14 cellular contexts compared by ENCODE assay signal in genomic region chr2:42123426-42123825, GRCh38. TPM values are rescaled to one million over a fixed set of nuclear protein-coding genes. Genes with fewer than 3 reads are reported as not detected.
DNase-seq lines count a peak whose midpoint lies in the region; ATAC-seq and TF ChIP-seq lines count a peak whose summit lies in the region.
"Had no signal": no experiment of that assay in that cellular context is flagged by ENCODE, and none has a peak within 500 bp of the region (broad histone marks: within the 10 kb centered on the region; RNA-seq: fewer than 3 reads in every experiment).

No MANE protein-coding gene starts in this region.

- peak overlapping the region; percentile 55 for H3K4me3 Mint-ChIP-seq in T-helper 1 cell treated with Interleukin-12 subunit alpha and Interleukin-12 subunit beta and Interleukin-4 antibody, amounts not matched to agents 30 μg/mL and 1 μg/mL, for 36 hours
- H3K4me3 Mint-ChIP-seq in endodermal cell, result no peak overlapping the region

- peaks cover 4% of the 10 kb centered on the region for H3K9me3 ChIP-seq in endodermal cell (ENCODE audit: control insufficient read depth, low read length)
- peaks cover 0 to 11% (median 0%) of the 10 kb centered on the region in 8 donors for H3K9me3 ChIP-seq in spleen
- no peaks in the 10 kb centered on the region for H3K9me3 ChIP-seq in lower lobe of right lung
- H3K9me3 ChIP-seq: MG63 had no signal

- peak overlapping the region; percentile 87 for H3K27ac Mint-ChIP-seq in T-helper 1 cell treated with Interleukin-12 subunit alpha and Interleukin-12 subunit beta and Interleukin-4 antibody, amounts not matched to agents 30 μg/mL and 1 μg/mL, for 36 hours
- no peak overlapping the region for H3K27ac Mint-ChIP-seq in endodermal cell

- H3K27ac ChIP-seq in endodermal cell (ENCODE audit: low read depth, low read length) (no peak overlapping the region), spleen (peak overlapping the region; percentile 27 to 82 (median 59)), foreskin keratinocyte (no peak overlapping the region), lower lobe of right lung (no peak overlapping the region)
- H3K27ac ChIP-seq: 22Rv1 had no signal

- H3K27me3 ChIP-seq in endodermal cell (ENCODE audit: control insufficient read depth, insufficient read depth, low read length, poor library complexity, severe bottlenecking), result no peaks in the 10 kb centered on the region
- no peaks in the 10 kb centered on the region for H3K27me3 ChIP-seq in spleen (replicated peaks in 1 of 7)
- no peaks in the 10 kb centered on the region for H3K27me3 ChIP-seq in foreskin keratinocyte
- H3K27me3 ChIP-seq in lower lobe of right lung (ENCODE audit: low read depth), result no peaks in the 10 kb centered on the region
- H3K27me3 ChIP-seq: MG63 had no signal

- H3K4me3 ChIP-seq in endodermal cell (ENCODE audit: low read length) (no peak overlapping the region), spleen (no peak overlapping the region), lower lobe of right lung (no peak overlapping the region)
- H3K4me3 ChIP-seq: MG63 had no signal

- H3K9ac ChIP-seq in endodermal cell (ENCODE audit: extremely low read depth, low read length, poor library complexity, severe bottlenecking), result no peak overlapping the region

- peaks cover 50% of the 10 kb centered on the region for H3K4me1 Mint-ChIP-seq in T-helper 1 cell treated with Interleukin-12 subunit alpha and Interleukin-12 subunit beta and Interleukin-4 antibody, amounts not matched to agents 30 μg/mL and 1 μg/mL, for 36 hours (ENCODE audit: low read depth)
- H3K4me1 Mint-ChIP-seq in endodermal cell, result peaks cover 20% of the 10 kb centered on the region

- intact Hi-C loops in spleen (cut with DNase I; ENCODE audit: low total_unique reads), result no loop called here
- intact Hi-C loops in lower lobe of right lung (cut with DNase I), result no loop called here

- peaks cover 14% of the 10 kb centered on the region for H3K9me3 Mint-ChIP-seq in T-helper 1 cell treated with Interleukin-12 subunit alpha and Interleukin-12 subunit beta and Interleukin-4 antibody, amounts not matched to agents 30 μg/mL and 1 μg/mL, for 36 hours
- H3K9me3 Mint-ChIP-seq in endodermal cell, result no peaks in the 10 kb centered on the region

- H3K4me1 ChIP-seq in endodermal cell (ENCODE audit: control insufficient read depth, insufficient read depth, low read length) (peaks cover 8% of the 10 kb centered on the region), spleen (peaks cover 44 to 77% (median 63%) of the 10 kb centered on the region in 6 donors), foreskin keratinocyte (peaks cover 41% of the 10 kb centered on the region), lower lobe of right lung (peaks cover 40% of the 10 kb centered on the region)

- H3K36me3 Mint-ChIP-seq in T-helper 1 cell treated with Interleukin-12 subunit alpha and Interleukin-12 subunit beta and Interleukin-4 antibody, amounts not matched to agents 30 μg/mL and 1 μg/mL, for 36 hours (ENCODE audit: low read depth), result peaks cover 15% of the 10 kb centered on the region
- no peaks in the 10 kb centered on the region for H3K36me3 Mint-ChIP-seq in endodermal cell (ENCODE audit: low read depth)

- TF ChIP-seq CTCF in endodermal cell (conservative IDR thresholded peaks at IDR 0.05), result no peak
- no peak for TF ChIP-seq CTCF in spleen (IDR thresholded peaks at IDR 0.05 in 8 of 11, conservative IDR thresholded peaks at IDR 0.05 in 3 of 11)
- no peak for TF ChIP-seq CTCF in foreskin keratinocyte (conservative IDR thresholded peaks at IDR 0.05)
- no peak for TF ChIP-seq CTCF in lower lobe of right lung (IDR thresholded peaks at IDR 0.05)

- ATAC-seq in foreskin keratinocyte (no peak), lower lobe of right lung (no peak)
- ATAC-seq: right cardiac atrium had no signal

- H3K36me3 ChIP-seq in endodermal cell (ENCODE audit: control insufficient read depth, insufficient read depth, low read length) (no peaks in the 10 kb centered on the region), spleen (no peaks in the 10 kb centered on the region), lower lobe of right lung (no peaks in the 10 kb centered on the region)
- H3K36me3 ChIP-seq: MG63 had no signal

- TF ChIP-seq POLR2A in spleen (IDR thresholded peaks at IDR 0.05), result no peak

- DNase-seq in T-helper 1 cell (no peak), SK-N-DZ (ENCODE audit: low spot score) (peak; percentile 35), endodermal cell (peak; percentile 42), spleen (no peak), foreskin keratinocyte (no peak), NCI-H69 (lab: John Stamatoyannopoulos, UW) (no peak), lower lobe of right lung (no peak)
- DNase-seq: activated gamma-delta T cell; DMS 273 treated with DMSO at 0.1 percent for 48 hours; MG63; right cardiac atrium; stimulated activated naive CD4-positive, alpha-beta T cell treated with Interleukin-2 at 50 U/mL for 16 hours had no signal

- H3K27me3 Mint-ChIP-seq in T-helper 1 cell treated with Interleukin-12 subunit alpha and Interleukin-12 subunit beta and Interleukin-4 antibody, amounts not matched to agents 30 μg/mL and 1 μg/mL, for 36 hours (ENCODE audit: low read depth), result no peaks in the 10 kb centered on the region
- no peaks in the 10 kb centered on the region for H3K27me3 Mint-ChIP-seq in endodermal cell (ENCODE audit: insufficient read depth)

RNA-seq across cellular contexts. Expression of gene EML4, which starts 45.7 kb away (rescaled TPM):
- 46.4 and 51.0 TPM in 2 replicates for polyA plus RNA-seq in SK-N-DZ (2014; cell fraction: cytosol; rRNA removed)
- polyA plus RNA-seq in SK-N-DZ (2014; cell fraction: nucleus; rRNA removed), result 78.8 and 81.0 TPM in 2 replicates
- 10 to 100 TPM; 84.6 to 90.9 TPM for total RNA-seq in endodermal cell
- 63.3 TPM for polyA plus RNA-seq in endodermal cell (2013, experiment 1 of 2)
- polyA plus RNA-seq in endodermal cell (2013, experiment 2 of 2), result 67.9 TPM
- 100 to 1,000 TPM in 4 of 7 donors, 10 to 100 TPM in 3; 75.2 to 176 (median 103) TPM for total RNA-seq in spleen
- 10 to 100 TPM; 25.4 to 42.0 (median 32.0) TPM for polyA plus RNA-seq in spleen
- total RNA-seq in foreskin keratinocyte, result 32.9 and 35.4 TPM in 2 replicates
- polyA plus RNA-seq in foreskin keratinocyte, result 8.6 and 9.8 TPM in 2 replicates
- 109 TPM for total RNA-seq in lower lobe of right lung

Comparison
In these comparisons a context has a peak if more than half of its experiments do, and no peak if none do; other contexts are left out.
1. DNase-seq: peak in SK-N-DZ (single experiment) and endodermal cell (single experiment); none in T-helper 1 cell (0 of 5), spleen (single experiment), foreskin keratinocyte (0 of 2), NCI-H69 (single experiment) and lower lobe of right lung (single experiment).
2. H3K27ac ChIP-seq: peak in spleen (8 of 8); none in endodermal cell (single experiment), foreskin keratinocyte (single experiment) and lower lobe of right lung (single experiment).